Comparison of ENCODE assay signal across 8 cellular contexts in genomic region chr3:188152660-188153497, GRCh38. TPM values are rescaled to one million over a fixed set of nuclear protein-coding genes. Genes with fewer than 3 reads are reported as not detected.
A peak's percentile ranks its signal among the peaks of the same experiment; 100 is the strongest.
DNase-seq lines count a peak whose midpoint lies in the region; ATAC-seq and TF ChIP-seq lines count a peak whose summit lies in the region.

No MANE protein-coding gene starts in this region.

- no peak for DNase-seq in CD4-positive, CD25-positive, alpha-beta regulatory T cell
- DNase-seq in activated T-cell treated with anti-CD3 and anti-CD28 coated beads, Interleukin-2, amount 50 U/mL, for 4 hours: no peak
- DNase-seq in foreskin keratinocyte: peak; percentile 32 to 58
- DNase-seq in neural progenitor cell (ENCODE audit: low spot score): peak; percentile 44
- DNase-seq in GDM1 (lab: John Stamatoyannopoulos, UW): no peak

- TF ChIP-seq CTCF in foreskin keratinocyte (conservative IDR thresholded peaks at IDR 0.05): no peak
- no peak for TF ChIP-seq CTCF in neural progenitor cell (IDR thresholded peaks at IDR 0.05)

- no peaks in the 10 kb centered on the region for H3K36me3 ChIP-seq in CD4-positive, CD25-positive, alpha-beta regulatory T cell (ENCODE audit: control insufficient read depth, insufficient read depth, low read length)
- no peaks in the 10 kb centered on the region for H3K36me3 ChIP-seq in neural progenitor cell

- H3K4me2 ChIP-seq in neural progenitor cell: peak overlapping the region; percentile 88

- no peaks in the 10 kb centered on the region for H3K9me3 Mint-ChIP-seq in CD4-positive, CD25-positive, alpha-beta regulatory T cell
- H3K9me3 Mint-ChIP-seq in IgD-negative memory B cell (no peaks in the 10 kb centered on the region), neural progenitor cell (no peaks in the 10 kb centered on the region)
- H3K9me3 Mint-ChIP-seq in activated T-cell treated with anti-CD3 and anti-CD28 coated beads, Interleukin-2, amount 50 U/mL, for 4 hours: no peaks in the 10 kb centered on the region

- H3K4me1 ChIP-seq in CD4-positive, CD25-positive, alpha-beta regulatory T cell (ENCODE audit: control insufficient read depth, insufficient read depth, low read length, poor library complexity, severe bottlenecking): peaks cover 43% of the 10 kb centered on the region
- H3K4me1 ChIP-seq in foreskin keratinocyte: peaks cover 17% of the 10 kb centered on the region
- peaks cover 19% of the 10 kb centered on the region for H3K4me1 ChIP-seq in neural progenitor cell

- H3K27me3 ChIP-seq in CD4-positive, CD25-positive, alpha-beta regulatory T cell (ENCODE audit: control insufficient read depth, insufficient read depth, low read length): no peaks in the 10 kb centered on the region
- H3K27me3 ChIP-seq in foreskin keratinocyte (no peaks in the 10 kb centered on the region), neural progenitor cell (no peaks in the 10 kb centered on the region)

- H3K4me3 Mint-ChIP-seq in CD4-positive, CD25-positive, alpha-beta regulatory T cell: peak overlapping the region; percentile 87 to 95 (median 90)
- peak overlapping the region; percentile 80 to 97 (median 94) for H3K4me3 Mint-ChIP-seq in IgD-negative memory B cell
- H3K4me3 Mint-ChIP-seq in activated T-cell treated with anti-CD3 and anti-CD28 coated beads, Interleukin-2, amount 50 U/mL, for 4 hours: peak overlapping the region; percentile 90
- H3K4me3 Mint-ChIP-seq in neural progenitor cell: peak overlapping the region; percentile 96

- peak overlapping the region; percentile 40 for H2AFZ ChIP-seq in neural progenitor cell (replicated peaks)

- H4K20me1 ChIP-seq in neural progenitor cell (ENCODE audit: low read depth): peaks cover 14% of the 10 kb centered on the region

- peaks cover 4% of the 10 kb centered on the region for H3K36me3 Mint-ChIP-seq in CD4-positive, CD25-positive, alpha-beta regulatory T cell
- H3K36me3 Mint-ChIP-seq in IgD-negative memory B cell (no peaks in the 10 kb centered on the region), neural progenitor cell (peaks cover 8% of the 10 kb centered on the region)
- H3K36me3 Mint-ChIP-seq in activated T-cell treated with anti-CD3 and anti-CD28 coated beads, Interleukin-2, amount 50 U/mL, for 4 hours (ENCODE audit: insufficient read depth): no peaks in the 10 kb centered on the region

- H3F3A ChIP-seq in neural progenitor cell (ENCODE audit: low read depth): peaks cover 7% of the 10 kb centered on the region

- H3K9me3 ChIP-seq in CD4-positive, CD25-positive, alpha-beta regulatory T cell (ENCODE audit: control insufficient read depth in 2 of 2, low read length in 2 of 2): no peaks in the 10 kb centered on the region
- no peaks in the 10 kb centered on the region for H3K9me3 ChIP-seq in neural progenitor cell (ENCODE audit: low read depth)

- peak overlapping the region; percentile 59 for H3K4me3 ChIP-seq in CD4-positive, CD25-positive, alpha-beta regulatory T cell (ENCODE audit: low read depth, low read length)
- H3K4me3 ChIP-seq in neural progenitor cell: peak overlapping the region; percentile 82

- peak overlapping the region; percentile 71 to 89 (median 89) for H3K27ac Mint-ChIP-seq in CD4-positive, CD25-positive, alpha-beta regulatory T cell
- H3K27ac Mint-ChIP-seq in IgD-negative memory B cell (peak overlapping the region; percentile 67 to 89 (median 86)), neural progenitor cell (peak overlapping the region; percentile 100)

- H3K79me2 ChIP-seq in neural progenitor cell (ENCODE audit: low read depth): peaks cover 41% of the 10 kb centered on the region

- ATAC-seq in CD4-positive, CD25-positive, alpha-beta regulatory T cell (ENCODE audit: low read depth in 2 of 2): no peak
- ATAC-seq in activated T-cell treated with anti-CD3 and anti-CD28 coated beads, Interleukin-2, amount 50 U/mL, for 4 hours: no peak
- ATAC-seq in foreskin keratinocyte (peak; percentile 5), HG03039 (IDR thresholded peaks at IDR 0.05; ENCODE audit: unreplicated experiment) (no peak), GM21786 (IDR thresholded peaks at IDR 0.05; ENCODE audit: unreplicated experiment) (no peak)

- H3K27me3 Mint-ChIP-seq in CD4-positive, CD25-positive, alpha-beta regulatory T cell: no peaks in the 10 kb centered on the region
- H3K27me3 Mint-ChIP-seq in IgD-negative memory B cell: no peaks in the 10 kb centered on the region
- H3K27me3 Mint-ChIP-seq in activated T-cell treated with anti-CD3 and anti-CD28 coated beads, Interleukin-2, amount 50 U/mL, for 4 hours (ENCODE audit: low read depth): no peaks in the 10 kb centered on the region
- peaks cover 3% of the 10 kb centered on the region for H3K27me3 Mint-ChIP-seq in neural progenitor cell (ENCODE audit: insufficient read depth, low read depth)

- peak overlapping the region; percentile 88 for H3K9ac ChIP-seq in neural progenitor cell

- peak overlapping the region; percentile 72 for H3K27ac ChIP-seq in CD4-positive, CD25-positive, alpha-beta regulatory T cell (ENCODE audit: insufficient read depth, low read length, poor library complexity, severe bottlenecking)
- H3K27ac ChIP-seq in foreskin keratinocyte (peak overlapping the region; percentile 46), neural progenitor cell (peak overlapping the region; percentile 88)

- peaks cover 32 to 60% (median 47%) of the 10 kb centered on the region in 4 donors for H3K4me1 Mint-ChIP-seq in CD4-positive, CD25-positive, alpha-beta regulatory T cell
- H3K4me1 Mint-ChIP-seq in IgD-negative memory B cell: peaks cover 17 to 36% (median 21%) of the 10 kb centered on the region in 3 donors
- H3K4me1 Mint-ChIP-seq in activated T-cell treated with anti-CD3 and anti-CD28 coated beads, Interleukin-2, amount 50 U/mL, for 4 hours (ENCODE audit: low read depth): peaks cover 67% of the 10 kb centered on the region
- H3K4me1 Mint-ChIP-seq in neural progenitor cell: peaks cover 38% of the 10 kb centered on the region

RNA-seq across cellular contexts. Expression of gene LPP, which starts 1.1 kb away (rescaled TPM):
- total RNA-seq in CD4-positive, CD25-positive, alpha-beta regulatory T cell: 102 TPM
- 10 to 100 TPM; 14.5 to 23.8 (median 20.3) TPM for polyA plus RNA-seq in CD4-positive, CD25-positive, alpha-beta regulatory T cell
- polyA plus RNA-seq in IgD-negative memory B cell (29.2 TPM), foreskin keratinocyte (2.2 and 2.8 TPM in 2 replicates)
- total RNA-seq in activated T-cell treated with anti-CD3 and anti-CD28 coated beads, Interleukin-2, amount 50 U/mL, for 4 hours: 10 to 100 TPM; 15.5 to 19.2 (median 16.5) TPM
- total RNA-seq in foreskin keratinocyte (23.0 and 27.5 TPM in 2 replicates), neural progenitor cell (ENCODE audit: low replicate concordance) (18.9 and 27.4 TPM in 2 replicates)

Comparison
In these comparisons a context has a peak if more than half of its experiments do, and no peak if none do; other contexts are left out.
1. DNase-seq: peak in foreskin keratinocyte (2 of 2) and neural progenitor cell (single experiment); none in CD4-positive, CD25-positive, alpha-beta regulatory T cell (0 of 3), activated T-cell treated with anti-CD3 and anti-CD28 coated beads, Interleukin-2, amount 50 U/mL, for 4 hours (single experiment) and GDM1 (single experiment).
2. Peak in every context shown above with its lines, with median percentiles within 50 percentile points of each other: H3K27ac ChIP-seq, H3K27ac Mint-ChIP-seq and H3K4me3 Mint-ChIP-seq.